11 cellular contexts compared by ENCODE assay signal in genomic region chr15:31554261-31554660, GRCh38.
DNase-seq lines count a peak whose midpoint lies in the region; ATAC-seq and TF ChIP-seq lines count a peak whose summit lies in the region.
"Had no signal": no experiment of that assay in that cellular context is flagged by ENCODE, and none has a peak within 500 bp of the region (broad histone marks: within the 10 kb centered on the region; RNA-seq: fewer than 3 reads in every experiment).

No MANE protein-coding gene starts in this region.

- H2AFZ ChIP-seq in Karpas-422 (ENCODE audit: low read length) = no peak overlapping the region

- ATAC-seq in left cardiac atrium (peak; percentile 85 to 92), GM18858 (IDR thresholded peaks at IDR 0.05; ENCODE audit: unreplicated experiment) (no peak)
- ATAC-seq: naive thymus-derived CD4-positive, alpha-beta T cell had no signal

- no peaks in the 10 kb centered on the region for H3K9me3 Mint-ChIP-seq in activated CD4-positive, alpha-beta T cell treated with anti-CD3 and anti-CD28 coated beads, Interleukin-2, amount 10 ng/mL, durations not matched to agents 24 days and 14 days
- H3K9me3 Mint-ChIP-seq in activated CD4-positive, alpha-beta T cell treated with anti-CD3 and anti-CD28 coated beads, Interleukin-2, amount 10 ng/mL, durations not matched to agents 7 days and 5 days = no peaks in the 10 kb centered on the region
- H3K9me3 Mint-ChIP-seq in glutamatergic neuron (ENCODE audit: unreplicated experiment) = peaks cover 21% of the 10 kb centered on the region

- H3K27me3 ChIP-seq in subcutaneous abdominal adipose tissue (ENCODE audit: control insufficient read depth in 5 of 5, insufficient read depth in 4 of 5, low read length in 5 of 5) = no peaks in the 10 kb centered on the region
- H3K27me3 ChIP-seq in Karpas-422 (ENCODE audit: low read length) = no peaks in the 10 kb centered on the region

- H3K9me2 ChIP-seq in Karpas-422 (replicated peaks; ENCODE audit: insufficient read depth, low read length) = no peaks in the 10 kb centered on the region

- peaks cover 0 to 4% (median 0%) of the 10 kb centered on the region in 5 donors for H3K36me3 ChIP-seq in subcutaneous abdominal adipose tissue (ENCODE audit: control insufficient read depth in 5 of 5, insufficient read depth in 5 of 5, low read length in 5 of 5)
- H3K36me3 ChIP-seq in Karpas-422 (ENCODE audit: insufficient read depth, low read length) = no peaks in the 10 kb centered on the region

- H3K4me1 ChIP-seq in subcutaneous abdominal adipose tissue (ENCODE audit: control insufficient read depth in 5 of 5, insufficient read depth in 5 of 5, low read length in 5 of 5) (peaks cover 0 to 19% (median 8%) of the 10 kb centered on the region in 5 donors), Karpas-422 (ENCODE audit: low read length) (no peaks in the 10 kb centered on the region)

- POLR2A ChIA-PET in activated CD4-positive, alpha-beta T cell treated with anti-CD3 and anti-CD28 coated beads, Interleukin-2, amount 10 ng/mL, durations not matched to agents 7 days and 5 days (lab: Charles Lee) = no interaction called here

- peaks cover 6% of the 10 kb centered on the region for H3K4me1 Mint-ChIP-seq in activated CD4-positive, alpha-beta T cell treated with anti-CD3 and anti-CD28 coated beads, Interleukin-2, amount 10 ng/mL, durations not matched to agents 24 days and 14 days
- H3K4me1 Mint-ChIP-seq in activated CD4-positive, alpha-beta T cell treated with anti-CD3 and anti-CD28 coated beads, Interleukin-2, amount 10 ng/mL, durations not matched to agents 7 days and 5 days = no peaks in the 10 kb centered on the region
- H3K4me1 Mint-ChIP-seq in glutamatergic neuron (ENCODE audit: low read depth, unreplicated experiment) = peaks cover 1% of the 10 kb centered on the region
- H3K4me1 Mint-ChIP-seq: naive thymus-derived CD4-positive, alpha-beta T cell had no signal

- H3K4me2 ChIP-seq in Karpas-422 (ENCODE audit: low read depth, low read length, poor library complexity, severe bottlenecking) = no peak overlapping the region

- TF ChIP-seq CTCF in glutamatergic neuron (IDR thresholded peaks at IDR 0.05; ENCODE audit: partially characterized antibody, unreplicated experiment) = no peak

- H3K27ac ChIP-seq in subcutaneous abdominal adipose tissue (ENCODE audit: low read depth, low read length) (peak overlapping the region; percentile 19), Karpas-422 (ENCODE audit: low read length) (no peak overlapping the region)

- CTCF ChIA-PET in activated CD4-positive, alpha-beta T cell treated with anti-CD3 and anti-CD28 coated beads, Interleukin-2, amount 10 ng/mL, durations not matched to agents 7 days and 5 days (lab: Charles Lee) = no interaction called here

- peak overlapping the region in 1 of 5 donors; percentile 13 for H3K9ac ChIP-seq in subcutaneous abdominal adipose tissue (ENCODE audit: low read length in 5 of 5)
- H3K9ac ChIP-seq in Karpas-422 (ENCODE audit: low read length) = no peak overlapping the region

- H3K79me2 ChIP-seq in Karpas-422 (ENCODE audit: low read length) = no peaks in the 10 kb centered on the region

- peak; percentile 36 for DNase-seq in activated CD4-positive, alpha-beta T cell treated with anti-CD3 and anti-CD28 coated beads, Interleukin-2, amount 10 ng/mL, durations not matched to agents 24 days and 14 days
- DNase-seq in activated CD4-positive, alpha-beta T cell treated with anti-CD3 and anti-CD28 coated beads, Interleukin-2, amount 10 ng/mL, durations not matched to agents 7 days and 5 days = no peak
- DNase-seq in astrocyte of the hippocampus (ENCODE audit: low read depth, low spot score) (peak; percentile 94), left cardiac atrium (peak; percentile 64), Karpas-422 (no peak), glutamatergic neuron (no peak)
- DNase-seq: activated CD8-positive, alpha-beta memory T cell treated with anti-CD3 and anti-CD28 coated beads for 24 hours; naive thymus-derived CD4-positive, alpha-beta T cell; trophoblast cell had no signal

- H3K27ac Mint-ChIP-seq in activated CD4-positive, alpha-beta T cell treated with anti-CD3 and anti-CD28 coated beads, Interleukin-2, amount 10 ng/mL, durations not matched to agents 24 days and 14 days = no peak overlapping the region
- no peak overlapping the region for H3K27ac Mint-ChIP-seq in activated CD4-positive, alpha-beta T cell treated with anti-CD3 and anti-CD28 coated beads, Interleukin-2, amount 10 ng/mL, durations not matched to agents 7 days and 5 days
- no peak overlapping the region for H3K27ac Mint-ChIP-seq in glutamatergic neuron (ENCODE audit: unreplicated experiment)
- H3K27ac Mint-ChIP-seq: naive thymus-derived CD4-positive, alpha-beta T cell had no signal

- H3K4me3 Mint-ChIP-seq in activated CD4-positive, alpha-beta T cell treated with anti-CD3 and anti-CD28 coated beads, Interleukin-2, amount 10 ng/mL, durations not matched to agents 24 days and 14 days = no peak overlapping the region
- H3K4me3 Mint-ChIP-seq in activated CD4-positive, alpha-beta T cell treated with anti-CD3 and anti-CD28 coated beads, Interleukin-2, amount 10 ng/mL, durations not matched to agents 7 days and 5 days = no peak overlapping the region
- H3K4me3 Mint-ChIP-seq in glutamatergic neuron (ENCODE audit: unreplicated experiment) = no peak overlapping the region
- H3K4me3 Mint-ChIP-seq: naive thymus-derived CD4-positive, alpha-beta T cell had no signal

- H4K20me1 ChIP-seq in Karpas-422 (ENCODE audit: insufficient read depth, low read depth, low read length) = no peaks in the 10 kb centered on the region

- intact Hi-C loops in activated CD4-positive, alpha-beta T cell treated with anti-CD3 and anti-CD28 coated beads, Interleukin-2, amount 10 ng/mL, durations not matched to agents 24 days and 14 days (cut with micrococcal nuclease) = no loop called here
- intact Hi-C loops in left cardiac atrium (cut with DNase I) = loop anchor here in 1 of 2 donors (10.0 kb wide), 1 partner anchor 59 kb away; no protein-coding TSS in a partner anchor

- H3K36me3 Mint-ChIP-seq in activated CD4-positive, alpha-beta T cell treated with anti-CD3 and anti-CD28 coated beads, Interleukin-2, amount 10 ng/mL, durations not matched to agents 24 days and 14 days (ENCODE audit: low read depth) = no peaks in the 10 kb centered on the region
- no peaks in the 10 kb centered on the region for H3K36me3 Mint-ChIP-seq in activated CD4-positive, alpha-beta T cell treated with anti-CD3 and anti-CD28 coated beads, Interleukin-2, amount 10 ng/mL, durations not matched to agents 7 days and 5 days (ENCODE audit: low read depth)
- H3K36me3 Mint-ChIP-seq in glutamatergic neuron (ENCODE audit: unreplicated experiment) = peaks cover 20% of the 10 kb centered on the region
- H3K36me3 Mint-ChIP-seq: naive thymus-derived CD4-positive, alpha-beta T cell had no signal

- peaks cover 1% of the 10 kb centered on the region for H3K27me3 Mint-ChIP-seq in activated CD4-positive, alpha-beta T cell treated with anti-CD3 and anti-CD28 coated beads, Interleukin-2, amount 10 ng/mL, durations not matched to agents 24 days and 14 days
- no peaks in the 10 kb centered on the region for H3K27me3 Mint-ChIP-seq in activated CD4-positive, alpha-beta T cell treated with anti-CD3 and anti-CD28 coated beads, Interleukin-2, amount 10 ng/mL, durations not matched to agents 7 days and 5 days
- peaks cover 8% of the 10 kb centered on the region for H3K27me3 Mint-ChIP-seq in glutamatergic neuron (ENCODE audit: unreplicated experiment)

- no peak overlapping the region for H3K4me3 ChIP-seq in subcutaneous abdominal adipose tissue (ENCODE audit: low read depth in 1 of 5, low read length in 5 of 5)
- H3K4me3 ChIP-seq in Karpas-422 (ENCODE audit: low read length) = no peak overlapping the region

- H3K9me3 ChIP-seq in subcutaneous abdominal adipose tissue (ENCODE audit: control insufficient read depth in 5 of 5, low read length in 5 of 5) = no peaks in the 10 kb centered on the region
- H3K9me3 ChIP-seq in Karpas-422 (ENCODE audit: low read length) = no peaks in the 10 kb centered on the region

Comparison
In these comparisons a context has a peak if more than half of its experiments do, and no peak if none do; other contexts are left out.
1. DNase-seq: peak in activated CD4-positive, alpha-beta T cell treated with anti-CD3 and anti-CD28 coated beads, Interleukin-2, amount 10 ng/mL, durations not matched to agents 24 days and 14 days (single experiment), astrocyte of the hippocampus (single experiment) and left cardiac atrium (single experiment); none in activated CD4-positive, alpha-beta T cell treated with anti-CD3 and anti-CD28 coated beads, Interleukin-2, amount 10 ng/mL, durations not matched to agents 7 days and 5 days (single experiment), Karpas-422 (single experiment) and glutamatergic neuron (single experiment).